In the genomic region with DNA sequence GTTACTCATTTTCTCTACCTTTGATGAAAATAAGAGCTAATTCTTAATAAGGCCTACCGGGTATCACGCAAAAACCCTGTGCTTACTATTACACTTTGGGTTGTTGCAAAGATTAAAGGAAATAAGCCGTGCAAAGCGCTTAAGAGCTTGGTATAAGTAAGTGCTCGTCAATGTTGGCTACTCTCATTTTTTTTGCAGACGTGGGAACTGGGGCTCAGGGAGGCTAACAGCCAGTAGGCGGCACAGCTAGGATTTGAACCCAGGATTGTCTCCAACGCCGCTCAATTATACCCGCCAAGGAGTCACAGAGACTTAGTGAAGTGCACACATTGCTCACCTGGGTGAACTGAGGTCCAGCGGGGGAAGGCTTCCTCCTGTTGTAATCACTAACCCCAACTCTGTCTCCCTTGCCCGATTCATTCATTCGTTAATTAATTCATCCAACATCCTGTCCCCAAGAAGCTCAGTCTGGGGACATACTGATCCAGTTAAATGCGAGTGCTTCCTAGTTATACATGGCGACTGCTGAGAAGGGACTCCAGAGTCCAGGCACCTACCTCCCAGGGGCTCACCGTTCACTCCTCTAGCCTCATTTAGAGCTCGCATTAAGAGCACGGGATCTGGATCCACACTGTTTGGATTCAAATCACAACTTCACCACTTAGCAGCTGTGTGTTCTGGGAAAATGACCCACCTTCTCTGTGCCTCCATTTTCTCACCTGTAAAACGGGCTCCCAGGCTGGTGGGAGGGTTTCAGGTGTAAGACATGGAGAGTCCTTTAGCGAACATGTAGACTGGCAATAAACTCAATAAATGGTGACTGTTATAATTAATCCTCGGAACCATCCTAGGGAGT, we compare ENCODE assay signal across 8 cellular contexts. TPM values are rescaled to one million over a fixed set of nuclear protein-coding genes. Genes with fewer than 3 reads are reported as not detected.
A peak's percentile ranks its signal among the peaks of the same experiment; 100 is the strongest.
DNase-seq lines count a peak whose midpoint lies in the region; ATAC-seq lines count a peak whose summit lies in the region.

No MANE protein-coding gene starts in this region.

- H3K4me3 ChIP-seq in Jurkat, Clone E6-1 (ENCODE audit: low read length), result peak overlapping the region; percentile 91

- H3K27me3 Mint-ChIP-seq in activated naive CD8-positive, alpha-beta T cell treated with anti-CD3 and anti-CD28 coated beads for 36 hours, result no peaks in the 10 kb centered on the region
- no peaks in the 10 kb centered on the region for H3K27me3 Mint-ChIP-seq in stimulated activated naive B cell treated with anti-CD40 and anti-IgM and Interleukin-4, amounts not matched to agents 10 μg/mL and 1 μg/mL and 100 μg/mL, for 72 hours

- H3K4me1 Mint-ChIP-seq in activated naive CD8-positive, alpha-beta T cell treated with anti-CD3 and anti-CD28 coated beads for 36 hours, result peaks cover 52% of the 10 kb centered on the region
- peaks cover 37 to 64% of the 10 kb centered on the region in 2 donors for H3K4me1 Mint-ChIP-seq in stimulated activated naive B cell treated with anti-CD40 and anti-IgM and Interleukin-4, amounts not matched to agents 10 μg/mL and 1 μg/mL and 100 μg/mL, for 72 hours

- peak overlapping the region; percentile 91 for H3K4me3 Mint-ChIP-seq in activated naive CD8-positive, alpha-beta T cell treated with anti-CD3 and anti-CD28 coated beads for 36 hours
- H3K4me3 Mint-ChIP-seq in stimulated activated naive B cell treated with anti-CD40 and anti-IgM and Interleukin-4, amounts not matched to agents 10 μg/mL and 1 μg/mL and 100 μg/mL, for 72 hours, result peak overlapping the region; percentile 88 to 97

- no peaks in the 10 kb centered on the region for H3K9me3 Mint-ChIP-seq in activated naive CD8-positive, alpha-beta T cell treated with anti-CD3 and anti-CD28 coated beads for 36 hours
- H3K9me3 Mint-ChIP-seq in stimulated activated naive B cell treated with anti-CD40 and anti-IgM and Interleukin-4, amounts not matched to agents 10 μg/mL and 1 μg/mL and 100 μg/mL, for 72 hours, result no peaks in the 10 kb centered on the region

- DNase-seq in DMS153 treated with DMSO at 0.1 percent for 48 hours (lab: John Stamatoyannopoulos, UW; ENCODE audit: unreplicated experiment), result peak; percentile 25
- no peak for DNase-seq in Jurkat, Clone E6-1 (ENCODE audit: low read depth, low spot score)
- no peak for DNase-seq in activated naive CD8-positive, alpha-beta T cell treated with anti-CD3 and anti-CD28 coated beads for 36 hours
- DNase-seq in inferior parietal cortex (ENCODE audit: extremely low spot score), result peak; percentile 65
- DNase-seq in stimulated activated naive B cell treated with anti-CD40 and anti-IgM and Interleukin-4, amounts not matched to agents 10 μg/mL and 1 μg/mL and 100 μg/mL, for 72 hours, result no peak
- no peak for DNase-seq in Ammon's horn (ENCODE audit: low spot score)

- H3K36me3 Mint-ChIP-seq in activated naive CD8-positive, alpha-beta T cell treated with anti-CD3 and anti-CD28 coated beads for 36 hours, result peaks cover 47% of the 10 kb centered on the region
- peaks cover 18 to 40% of the 10 kb centered on the region in 2 donors for H3K36me3 Mint-ChIP-seq in stimulated activated naive B cell treated with anti-CD40 and anti-IgM and Interleukin-4, amounts not matched to agents 10 μg/mL and 1 μg/mL and 100 μg/mL, for 72 hours

- H3K27ac Mint-ChIP-seq in activated naive CD8-positive, alpha-beta T cell treated with anti-CD3 and anti-CD28 coated beads for 36 hours, result peak overlapping the region; percentile 97
- H3K27ac Mint-ChIP-seq in stimulated activated naive B cell treated with anti-CD40 and anti-IgM and Interleukin-4, amounts not matched to agents 10 μg/mL and 1 μg/mL and 100 μg/mL, for 72 hours, result peak overlapping the region; percentile 99

- no peak for ATAC-seq in stimulated activated naive B cell treated with anti-CD40 and anti-IgM and Interleukin-4, amounts not matched to agents 10 μg/mL and 1 μg/mL and 100 μg/mL, for 72 hours (replicated peaks)
- ATAC-seq in GM21723 (IDR thresholded peaks at IDR 0.05; ENCODE audit: unreplicated experiment), result no peak
- ATAC-seq in HG03469 (IDR thresholded peaks at IDR 0.05; ENCODE audit: unreplicated experiment), result no peak

RNA-seq across cellular contexts. Expression of a gene that starts 0.9 kb away (rescaled TPM):
- 50.8 TPM for polyA plus RNA-seq in Jurkat, Clone E6-1 (2012; ENCODE audit: insufficient read depth, insufficient read length)
- total RNA-seq in activated naive CD8-positive, alpha-beta T cell treated with anti-CD3 and anti-CD28 coated beads for 36 hours, result 100 to 1,000 TPM; 109 to 114 TPM

RNA-seq across cellular contexts. Expression of a gene that starts 27.9 kb away (rescaled TPM):
- polyA plus RNA-seq in Jurkat, Clone E6-1 (2012; ENCODE audit: insufficient read depth, insufficient read length), result 7.3 TPM
- 1 to 10 TPM; 9.1 to 9.4 TPM for total RNA-seq in activated naive CD8-positive, alpha-beta T cell treated with anti-CD3 and anti-CD28 coated beads for 36 hours

RNA-seq across cellular contexts. Expression of a gene that starts 37.5 kb away (rescaled TPM):
- 11.1 TPM for polyA plus RNA-seq in Jurkat, Clone E6-1 (2012; ENCODE audit: insufficient read depth, insufficient read length)
- total RNA-seq in activated naive CD8-positive, alpha-beta T cell treated with anti-CD3 and anti-CD28 coated beads for 36 hours, result 1 to 10 TPM; 3.3 to 3.9 TPM

RNA-seq across cellular contexts. Expression of a gene that starts 47.1 kb away (rescaled TPM):
- not detected for polyA plus RNA-seq in Jurkat, Clone E6-1 (2012; ENCODE audit: insufficient read depth, insufficient read length)
- total RNA-seq in activated naive CD8-positive, alpha-beta T cell treated with anti-CD3 and anti-CD28 coated beads for 36 hours, result not detected

Comparison
In these comparisons a context has a peak if more than half of its experiments do, and no peak if none do; other contexts are left out.
1. DNase-seq: peak in DMS153 treated with DMSO at 0.1 percent for 48 hours (single experiment) and inferior parietal cortex (single experiment); none in Jurkat, Clone E6-1 (single experiment), activated naive CD8-positive, alpha-beta T cell treated with anti-CD3 and anti-CD28 coated beads for 36 hours (single experiment), stimulated activated naive B cell treated with anti-CD40 and anti-IgM and Interleukin-4, amounts not matched to agents 10 μg/mL and 1 μg/mL and 100 μg/mL, for 72 hours (single experiment) and Ammon's horn (single experiment).